ENCODE assay signal across 16 cellular contexts in the genomic region with DNA sequence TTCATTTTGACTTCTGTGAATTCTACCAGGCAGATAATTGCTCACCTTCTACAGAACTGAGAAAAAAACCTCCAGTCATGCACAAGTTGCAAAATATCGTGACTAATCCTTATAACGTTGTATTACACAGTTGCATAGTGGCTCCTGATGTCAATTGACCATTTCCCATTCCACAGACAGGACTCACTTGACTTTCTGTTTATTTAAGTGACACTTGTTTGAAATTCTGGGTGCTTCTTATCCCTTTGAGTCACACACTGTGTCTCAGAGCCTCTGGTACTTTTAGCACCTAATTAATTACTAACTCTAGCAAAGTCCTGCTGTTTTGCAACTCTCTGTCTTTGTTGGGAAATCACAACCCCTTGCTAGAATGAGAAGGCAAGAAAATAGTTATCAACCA. TPM values are rescaled to one million over a fixed set of nuclear protein-coding genes. Genes with fewer than 3 reads are reported as not detected.
DNase-seq lines count a peak whose midpoint lies in the region; ATAC-seq and TF ChIP-seq lines count a peak whose summit lies in the region.
"Had no signal": no experiment of that assay in that cellular context is flagged by ENCODE, and none has a peak within 500 bp of the region (broad histone marks: within the 10 kb centered on the region; RNA-seq: fewer than 3 reads in every experiment).

No MANE protein-coding gene starts in this region.

- H3K9ac ChIP-seq in IMR-90 (ENCODE audit: low read depth, low read length) (no peak overlapping the region), MM.1S (ENCODE audit: low read length) (no peak overlapping the region)
- H3K9ac ChIP-seq: parathyroid adenoma had no signal

- H3K9me3 ChIP-seq in AG04450 (ENCODE audit: control insufficient read depth, insufficient read depth, low read length), result no peaks in the 10 kb centered on the region
- H3K9me3 ChIP-seq in IMR-90 (ENCODE audit: control insufficient read depth, insufficient read depth, low read length), result no peaks in the 10 kb centered on the region
- no peaks in the 10 kb centered on the region for H3K9me3 ChIP-seq in MM.1S (replicated peaks; ENCODE audit: insufficient read depth, low read length)
- H3K9me3 ChIP-seq: SJSA1, thoracic aorta had no signal

- H3K56ac ChIP-seq in IMR-90 (ENCODE audit: extremely low read depth, insufficient read depth, low read length), result no peak overlapping the region

- no peak overlapping the region for H3K23ac ChIP-seq in IMR-90 (ENCODE audit: low read depth, low read length)

- no peak overlapping the region for H2BK120ac ChIP-seq in IMR-90 (ENCODE audit: low read depth, low read length)

- intact Hi-C loops in IMR-90 (cut with micrococcal nuclease), result loop anchor here (5.0 to 10.0 kb wide), 3 partner anchors 440 to 917 kb away; no protein-coding TSS in a partner anchor

- no peak overlapping the region for H2BK15ac ChIP-seq in IMR-90 (ENCODE audit: low read depth, low read length)

- H2AK9ac ChIP-seq in IMR-90 (replicated peaks; ENCODE audit: low read depth, low read length, poor library complexity), result no peak overlapping the region

- H3F3A ChIP-seq in MM.1S (ENCODE audit: insufficient read depth, low read length), result no peaks in the 10 kb centered on the region

- H3K9me2 ChIP-seq in MM.1S (replicated peaks; ENCODE audit: insufficient read depth, low read length), result no peaks in the 10 kb centered on the region

- 0 out of 2 replicates have a peak, but pooled peaks cover 4% of the 10 kb centered on the region for H3K4me1 ChIP-seq in IMR-90 (ENCODE audit: control insufficient read depth, insufficient read depth, low read length)
- no peaks in the 10 kb centered on the region for H3K4me1 ChIP-seq in MM.1S (ENCODE audit: low read length)
- H3K4me1 ChIP-seq: parathyroid adenoma, SJSA1 had no signal

- no peak overlapping the region for H2BK20ac ChIP-seq in IMR-90 (ENCODE audit: low read depth, low read length)

- no peak overlapping the region for H3K14ac ChIP-seq in IMR-90 (replicated peaks; ENCODE audit: low read depth, low read length)

- no peak for TF ChIP-seq CTCF in AG04450 (IDR thresholded peaks at IDR 0.05; ENCODE audit: low read depth, low read length)
- no peak for TF ChIP-seq CTCF in IMR-90 (conservative IDR thresholded peaks at IDR 0.05; ENCODE audit: low read depth, low read length)
- TF ChIP-seq CTCF in MM.1S (IDR thresholded peaks at IDR 0.05; ENCODE audit: low read length), result no peak

- no peak overlapping the region for H3K18ac ChIP-seq in IMR-90 (ENCODE audit: low read depth, low read length)

- POLR2A ChIA-PET in AG04450 (lab: Yijun Ruan, JAX) (no interaction called here), IMR-90 (lab: Charles Lee; ENCODE audit: unreplicated experiment) (no interaction called here)

- dilution Hi-C loops in IMR-90 (cut with HindIII; ENCODE audit: low sequenced_read_pairs, unreplicated experiment), result no loop called here

- H3K4ac ChIP-seq in IMR-90 (ENCODE audit: low read depth, low read length), result no peak overlapping the region

- no CpG with 5 or more reads among the region's 2 CpGs for WGBS in IMR-90 (ENCODE audit: extremely low coverage in 2 of 2, insufficient read length in 1 of 2), 2 experiments

- H3K79me1 ChIP-seq in IMR-90 (ENCODE audit: low read depth in 1 of 2, low read length in 2 of 2), result no peaks in the 10 kb centered on the region

- H3K27ac ChIP-seq in AG04450 (ENCODE audit: low read depth, low read length), result no peak overlapping the region
- no peak overlapping the region for H3K27ac ChIP-seq in IMR-90 (ENCODE audit: insufficient read depth, low read length)
- no peak overlapping the region for H3K27ac ChIP-seq in MM.1S (ENCODE audit: low read length)
- H3K27ac ChIP-seq: parathyroid adenoma, SJSA1, thoracic aorta had no signal

- DNase-seq in AG04450 (ENCODE audit: low read depth, low spot score) (peak; percentile 49), IMR-90 (peak; percentile 94), amniotic epithelial cell (ENCODE audit: low read depth) (peak; percentile 96), kidney tubule cell (ENCODE audit: low spot score) (peak; percentile 95), NK-92 (lab: John Stamatoyannopoulos, UW; ENCODE audit: unreplicated experiment) (no peak), NCI-H2227 treated with DMSO at 0.1 percent for 48 hours (lab: John Stamatoyannopoulos, UW) (no peak), MM.1S (no peak)
- DNase-seq: activated CD4-positive, alpha-beta T cell treated with anti-CD3 and anti-CD28 coated beads, Interleukin-2, amount 50 U/mL, for 1 hour; CD4-positive, CD25-positive, alpha-beta regulatory T cell; NCI-H2107; stimulated activated CD4-positive, alpha-beta T cell treated with anti-CD3 and anti-CD28 coated beads, Interleukin-4, amount 100 ng/mL, for 4 hours had no signal

- ATAC-seq in IMR-90 (ENCODE audit: low read depth) (peak; percentile 87), GM21825 (IDR thresholded peaks at IDR 0.05; ENCODE audit: unreplicated experiment) (no peak)
- ATAC-seq: left lobe of liver had no signal

- H4K91ac ChIP-seq in IMR-90 (ENCODE audit: insufficient read depth, low read depth, low read length), result no peak overlapping the region

- H2BK5ac ChIP-seq in IMR-90 (ENCODE audit: low read depth, low read length, poor library complexity, severe bottlenecking), result no peak overlapping the region

- in situ Hi-C loops in IMR-90 (cut with MboI; ENCODE audit: low sequenced_read_pairs), result loop anchor here (25.0 kb wide), 1 partner anchor 1065 kb away; no protein-coding TSS in a partner anchor

- H3K4me2 ChIP-seq in IMR-90 (ENCODE audit: low read depth, low read length) (no peak overlapping the region), MM.1S (ENCODE audit: low read depth, low read length) (no peak overlapping the region)

- H3K36me3 ChIP-seq in IMR-90 (ENCODE audit: control insufficient read depth, insufficient read depth, low read length), result no peaks in the 10 kb centered on the region
- H3K36me3 ChIP-seq in MM.1S (replicated peaks; ENCODE audit: insufficient read depth, low read length), result no peaks in the 10 kb centered on the region
- H3K36me3 ChIP-seq: SJSA1, thoracic aorta had no signal

- BruUV-seq in IMR-90 (replicated peaks; lab: Mats Ljungman, UMichigan), result no TSS peak

- H3K79me2 ChIP-seq in MM.1S (ENCODE audit: low read length), result no peaks in the 10 kb centered on the region
- H3K79me2 ChIP-seq: parathyroid adenoma had no signal

- no peak overlapping the region for H4K5ac ChIP-seq in IMR-90 (ENCODE audit: low read depth, low read length)

- H3K4me3 ChIP-seq in AG04450 (ENCODE audit: low read depth, low read length) (no peak overlapping the region), IMR-90 (ENCODE audit: insufficient read depth, low read depth, low read length) (no peak overlapping the region), MM.1S (ENCODE audit: low read length) (no peak overlapping the region)
- H3K4me3 ChIP-seq: SJSA1, thoracic aorta had no signal

- no peak overlapping the region for H2AK5ac ChIP-seq in IMR-90 (ENCODE audit: low read depth, low read length)

- CTCF ChIA-PET in AG04450 (lab: Charles Lee), result interaction anchor here (1.5 to 1.9 kb wide), 2 partner anchors 10 to 298 kb away, joined by 4 to 12 read pairs; no protein-coding TSS in a partner anchor
- CTCF ChIA-PET in IMR-90 (lab: Yijun Ruan, JAX), result interaction anchor here (0.6 kb wide), 1 partner anchor 1323 kb away, joined by 3 read pairs; no protein-coding TSS in a partner anchor

- H4K8ac ChIP-seq in IMR-90 (ENCODE audit: low read depth in 2 of 2, low read length in 2 of 2), result no peak overlapping the region

- TF ChIP-seq RAD21 in IMR-90 (IDR thresholded peaks at IDR 0.05; ENCODE audit: low read length), result no peak

- H2AFZ ChIP-seq in IMR-90 (replicated peaks; ENCODE audit: low read length, poor library complexity) (no peak overlapping the region), MM.1S (ENCODE audit: low read length) (no peak overlapping the region)
- H2AFZ ChIP-seq: parathyroid adenoma had no signal

- no peaks in the 10 kb centered on the region for H4K20me1 ChIP-seq in IMR-90 (ENCODE audit: insufficient read depth, low read length)
- no peaks in the 10 kb centered on the region for H4K20me1 ChIP-seq in MM.1S (ENCODE audit: insufficient read depth, low read length)

- H3K27me3 ChIP-seq in AG04450 (ENCODE audit: control insufficient read depth, insufficient read depth, low read length) (peaks cover 2% of the 10 kb centered on the region), IMR-90 (ENCODE audit: control insufficient read depth, insufficient read depth, low read length) (peaks cover 19% of the 10 kb centered on the region), MM.1S (replicated peaks; ENCODE audit: insufficient read depth, low read length) (no peaks in the 10 kb centered on the region)
- H3K27me3 ChIP-seq: SJSA1 had no signal

- no peaks in the 10 kb centered on the region for H3K9me1 ChIP-seq in IMR-90 (ENCODE audit: insufficient read depth, low read length)

- TF ChIP-seq POLR2A in IMR-90 (IDR thresholded peaks at IDR 0.05; ENCODE audit: low read depth, low read length), result no peak

TF ChIP-seq in IMR-90, 13 proteins besides CTCF, POLR2A, EP300 and RAD21 (continues in another document):
- peak; percentile 95 for TF ChIP-seq FOS (IDR thresholded peaks at IDR 0.05; ENCODE audit: low read depth, low read length)
- TF ChIP-seq BHLHE40 (IDR thresholded peaks at IDR 0.05; ENCODE audit: low read depth, low read length), result peak; percentile 80
- TF ChIP-seq, protein P1, sequence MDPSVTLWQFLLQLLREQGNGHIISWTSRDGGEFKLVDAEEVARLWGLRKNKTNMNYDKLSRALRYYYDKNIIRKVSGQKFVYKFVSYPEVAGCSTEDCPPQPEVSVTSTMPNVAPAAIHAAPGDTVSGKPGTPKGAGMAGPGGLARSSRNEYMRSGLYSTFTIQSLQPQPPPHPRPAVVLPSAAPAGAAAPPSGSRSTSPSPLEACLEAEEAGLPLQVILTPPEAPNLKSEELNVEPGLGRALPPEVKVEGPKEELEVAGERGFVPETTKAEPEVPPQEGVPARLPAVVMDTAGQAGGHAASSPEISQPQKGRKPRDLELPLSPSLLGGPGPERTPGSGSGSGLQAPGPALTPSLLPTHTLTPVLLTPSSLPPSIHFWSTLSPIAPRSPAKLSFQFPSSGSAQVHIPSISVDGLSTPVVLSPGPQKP (IDR thresholded peaks at IDR 0.05; ENCODE audit: borderline replicate concordance, low read depth, low read length), result no peak
- no peak for TF ChIP-seq RCOR1 (IDR thresholded peaks at IDR 0.05; ENCODE audit: insufficient replicate concordance, low read length)
- TF ChIP-seq, protein P2, sequence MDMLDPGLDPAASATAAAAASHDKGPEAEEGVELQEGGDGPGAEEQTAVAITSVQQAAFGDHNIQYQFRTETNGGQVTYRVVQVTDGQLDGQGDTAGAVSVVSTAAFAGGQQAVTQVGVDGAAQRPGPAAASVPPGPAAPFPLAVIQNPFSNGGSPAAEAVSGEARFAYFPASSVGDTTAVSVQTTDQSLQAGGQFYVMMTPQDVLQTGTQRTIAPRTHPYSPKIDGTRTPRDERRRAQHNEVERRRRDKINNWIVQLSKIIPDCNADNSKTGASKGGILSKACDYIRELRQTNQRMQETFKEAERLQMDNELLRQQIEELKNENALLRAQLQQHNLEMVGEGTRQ (IDR thresholded peaks at IDR 0.05; ENCODE audit: low read depth, low read length), result no peak

RNA-seq across cellular contexts. Expression of a gene that starts 16.2 kb away (rescaled TPM):
- not detected in 2 replicates for polyA plus RNA-seq in AG04450 (2011; rRNA removed)
- not detected in 2 replicates for polyA minus RNA-seq in AG04450 (2011; rRNA and poly(A)+ RNA removed)
- not detected in 2 replicates for total RNA-seq in IMR-90 (2012; rRNA removed)
- polyA plus RNA-seq in IMR-90 (2012; rRNA removed), result not detected in 2 replicates
- polyA plus RNA-seq in IMR-90 (2012; cell fraction: cytosol; rRNA removed), result not detected in 2 replicates
- not detected in 2 replicates for polyA plus RNA-seq in IMR-90 (2012; cell fraction: nucleus; rRNA removed; ENCODE audit: low replicate concordance)
- total RNA-seq: CD4-positive, CD25-positive, alpha-beta regulatory T cell; SJSA1 had no signal
- polyA plus RNA-seq: CD4-positive, CD25-positive, alpha-beta regulatory T cell had no signal

Comparison
In these comparisons a context has a peak if more than half of its experiments do, and no peak if none do; other contexts are left out.
1. DNase-seq: peak in AG04450 (single experiment), IMR-90 (single experiment), amniotic epithelial cell (single experiment) and kidney tubule cell (single experiment); none in NK-92 (single experiment), NCI-H2227 treated with DMSO at 0.1 percent for 48 hours (single experiment) and MM.1S (single experiment).